23 cellular contexts compared by ENCODE assay signal in the genomic region with DNA sequence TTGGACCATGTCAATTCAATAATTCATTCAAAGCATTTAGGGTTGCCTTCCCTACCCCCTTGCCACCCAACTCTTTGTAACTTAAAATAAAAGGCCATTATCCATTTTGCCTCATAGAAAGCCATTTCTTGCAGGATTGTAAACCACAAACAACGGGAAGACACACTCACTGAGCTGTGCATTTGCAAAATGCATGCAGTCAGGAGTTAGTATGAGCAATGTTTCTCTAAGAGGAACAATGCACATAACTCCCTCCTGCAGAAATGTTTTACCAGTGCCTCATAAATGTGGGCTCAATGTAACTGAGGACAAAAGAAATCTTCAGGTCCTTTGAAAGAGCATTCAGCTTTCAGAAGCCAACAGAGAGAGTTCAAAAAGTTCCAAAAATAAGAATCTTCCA.
A peak's percentile ranks its signal among the peaks of the same experiment; 100 is the strongest.
DNase-seq lines count a peak whose midpoint lies in the region; ATAC-seq and TF ChIP-seq lines count a peak whose summit lies in the region.
"Had no signal": no experiment of that assay in that cellular context is flagged by ENCODE, and none has a peak within 500 bp of the region (broad histone marks: within the 10 kb centered on the region; RNA-seq: fewer than 3 reads in every experiment).

No MANE protein-coding gene starts in this region.

- peak; percentile 39 for DNase-seq in GM23248
- peak; percentile 76 for DNase-seq in NB4 (ENCODE audit: low read depth)
- DNase-seq in epithelial cell of proximal tubule (ENCODE audit: low read depth): peak; percentile 23
- DNase-seq in osteoblast (ENCODE audit: insufficient read length, low spot score, missing footprints): peak; percentile 74
- no peak for DNase-seq in endodermal cell
- DNase-seq in mucosa of gallbladder (ENCODE audit: low spot score): no peak
- no peak for DNase-seq in thyroid gland
- DNase-seq: activated CD4-positive, alpha-beta T cell treated with anti-CD3 and anti-CD28 coated beads, Interleukin-2, amount 50 U/mL, for 48 hours; activated naive CD4-positive, alpha-beta T cell treated with anti-CD3 and anti-CD28 coated beads, Interleukin-2, amount 50 U/mL, for 16 hours; activated T-cell treated with anti-CD3 and anti-CD28 coated beads, Interleukin-2, amount 50 U/mL, for 1 hour; dorsolateral prefrontal cortex; esophagus squamous epithelium; KBM-7; left colon; NCI-H1436 treated with DMSO at 0.1 percent for 48 hours; NCI-H446 treated with DMSO at 0.1 percent for 48 hours; OCI-M1; pancreas; small intestine; tibial artery had no signal

- no peaks in the 10 kb centered on the region for H3K9me2 ChIP-seq in GM23248 (ENCODE audit: insufficient read depth)

- H3K9me3 Mint-ChIP-seq in endodermal cell: no peaks in the 10 kb centered on the region

- no peaks in the 10 kb centered on the region for H3K27me3 Mint-ChIP-seq in endodermal cell (ENCODE audit: insufficient read depth)

- WGBS in GM23248 (ENCODE audit: low coverage in 1 of 2, low lambda C conversion rate in 2 of 2, missing lambda C conversion rate in 2 of 2), 2 experiments: 72 to 82% methylated on average over 1 of the region's 1 CpG
- WGBS in endodermal cell (ENCODE audit: insufficient coverage in 1 of 2, insufficient read length in 1 of 2), 2 experiments: 50 to 77% methylated on average over 1 of the region's 1 CpG
- WGBS in thyroid gland, 2 donors: 38 to 45% methylated on average over 1 of the region's 1 CpG

- H3K4me2 ChIP-seq in GM23248 (ENCODE audit: unreplicated experiment): no peak overlapping the region
- peak overlapping the region; percentile 2 for H3K4me2 ChIP-seq in osteoblast (ENCODE audit: insufficient read depth, low read length)
- H3K4me2 ChIP-seq: BLaER1 had no signal

- H3K4me1 Mint-ChIP-seq in endodermal cell: no peaks in the 10 kb centered on the region

- H3K4me3 Mint-ChIP-seq in endodermal cell: no peak overlapping the region

- in situ Hi-C loops in GM23248 (cut with MboI): no loop called here

- no peak for ATAC-seq in GM19328 (IDR thresholded peaks at IDR 0.05; ENCODE audit: unreplicated experiment)
- ATAC-seq: left colon, pancreas had no signal

- H3K79me2 ChIP-seq in GM23248 (ENCODE audit: insufficient read depth): no peaks in the 10 kb centered on the region
- H3K79me2 ChIP-seq in osteoblast (ENCODE audit: insufficient read depth, low read length): no peaks in the 10 kb centered on the region

- H3K4me3 ChIP-seq in GM23248: no peak overlapping the region
- H3K4me3 ChIP-seq in NB4 (ENCODE audit: low read depth, low read length): no peak overlapping the region
- H3K4me3 ChIP-seq in epithelial cell of proximal tubule (ENCODE audit: low read depth, low read length): no peak overlapping the region
- H3K4me3 ChIP-seq in osteoblast (ENCODE audit: insufficient read depth, low read length): no peak overlapping the region
- no peak overlapping the region for H3K4me3 ChIP-seq in endodermal cell (ENCODE audit: low read length)
- H3K4me3 ChIP-seq in thyroid gland (replicated peaks in 1 of 3): no peak overlapping the region
- H3K4me3 ChIP-seq: BLaER1, breast epithelium, dorsolateral prefrontal cortex, esophagus squamous epithelium, pancreas, tibial artery had no signal

- no peaks in the 10 kb centered on the region for H3F3A ChIP-seq in GM23248 (ENCODE audit: insufficient read depth)

- H3K9me3 ChIP-seq in GM23248 (ENCODE audit: low read depth): no peaks in the 10 kb centered on the region
- no peaks in the 10 kb centered on the region for H3K9me3 ChIP-seq in osteoblast (ENCODE audit: low read depth, low read length)
- no peaks in the 10 kb centered on the region for H3K9me3 ChIP-seq in endodermal cell (ENCODE audit: control insufficient read depth, low read length)
- H3K9me3 ChIP-seq in thyroid gland: no peaks in the 10 kb centered on the region
- H3K9me3 ChIP-seq: BLaER1, breast epithelium, esophagus squamous epithelium, pancreas, tibial artery had no signal

- TF ChIP-seq CTCF in NB4 (IDR thresholded peaks at IDR 0.05; ENCODE audit: low read depth, low read length) (no peak), epithelial cell of proximal tubule (conservative IDR thresholded peaks at IDR 0.05; ENCODE audit: low read depth, low read length) (no peak), osteoblast (IDR thresholded peaks at IDR 0.05; ENCODE audit: extremely low read depth, low read depth, low read length) (no peak), endodermal cell (conservative IDR thresholded peaks at IDR 0.05) (no peak), thyroid gland (IDR thresholded peaks at IDR 0.05) (no peak)

- no peaks in the 10 kb centered on the region for H3K27me3 ChIP-seq in GM23248 (replicated peaks; ENCODE audit: insufficient read depth)
- H3K27me3 ChIP-seq in osteoblast (ENCODE audit: insufficient read depth, low read length): no peaks in the 10 kb centered on the region
- no peaks in the 10 kb centered on the region for H3K27me3 ChIP-seq in endodermal cell (ENCODE audit: control insufficient read depth, insufficient read depth, low read length, poor library complexity, severe bottlenecking)
- H3K27me3 ChIP-seq in thyroid gland: no peaks in the 10 kb centered on the region
- H3K27me3 ChIP-seq: BLaER1, breast epithelium, dorsolateral prefrontal cortex, esophagus squamous epithelium, pancreas, tibial artery had no signal

- H2AFZ ChIP-seq in GM23248 (0 out of 2 replicates have a peak overlapping the region, but pooled peaks have one; percentile 7), osteoblast (ENCODE audit: low read length) (peak overlapping the region; percentile 73)

- no peak overlapping the region for H3K27ac ChIP-seq in GM23248
- H3K27ac ChIP-seq in osteoblast (ENCODE audit: low read depth, low read length): peak overlapping the region; percentile 15
- no peak overlapping the region for H3K27ac ChIP-seq in endodermal cell (ENCODE audit: low read depth, low read length)
- no peak overlapping the region for H3K27ac ChIP-seq in thyroid gland
- H3K27ac ChIP-seq: BLaER1, breast epithelium, dorsolateral prefrontal cortex, esophagus squamous epithelium, pancreas, tibial artery had no signal

- H3K9ac ChIP-seq in GM23248 (no peak overlapping the region), endodermal cell (ENCODE audit: extremely low read depth, low read length, poor library complexity, severe bottlenecking) (no peak overlapping the region)
- H3K9ac ChIP-seq: BLaER1 had no signal

- intact Hi-C loops in thyroid gland (cut with DNase I): no loop called here

- H4K20me1 ChIP-seq in GM23248 (ENCODE audit: insufficient read depth) (no peaks in the 10 kb centered on the region), osteoblast (ENCODE audit: insufficient read depth, low read length) (no peaks in the 10 kb centered on the region)
- H4K20me1 ChIP-seq: BLaER1 had no signal

- H3K36me3 Mint-ChIP-seq in endodermal cell (ENCODE audit: low read depth): no peaks in the 10 kb centered on the region

- no peak overlapping the region for H3K27ac Mint-ChIP-seq in endodermal cell

- H3K36me3 ChIP-seq in GM23248 (ENCODE audit: low read depth) (no peaks in the 10 kb centered on the region), osteoblast (ENCODE audit: insufficient read depth, low read length) (no peaks in the 10 kb centered on the region), endodermal cell (ENCODE audit: control insufficient read depth, insufficient read depth, low read length) (no peaks in the 10 kb centered on the region), thyroid gland (no peaks in the 10 kb centered on the region)
- H3K36me3 ChIP-seq: BLaER1, breast epithelium, esophagus squamous epithelium, pancreas, tibial artery had no signal

- H3K4me1 ChIP-seq in GM23248 (ENCODE audit: insufficient read depth): peaks cover 5% of the 10 kb centered on the region; the same call in 1 of the 2 replicates
- peaks cover 10% of the 10 kb centered on the region for H3K4me1 ChIP-seq in osteoblast (ENCODE audit: insufficient read depth, low read length)
- H3K4me1 ChIP-seq in endodermal cell (ENCODE audit: control insufficient read depth, insufficient read depth, low read length): no peaks in the 10 kb centered on the region
- H3K4me1 ChIP-seq in thyroid gland: no peaks in the 10 kb centered on the region
- H3K4me1 ChIP-seq: BLaER1, breast epithelium, pancreas, tibial artery had no signal

- TF ChIP-seq POLR2A in NB4 (IDR thresholded peaks at IDR 0.05; ENCODE audit: extremely low read depth, insufficient read length) (no peak), thyroid gland (IDR thresholded peaks at IDR 0.05) (no peak)

Comparison
In these comparisons a context has a peak if more than half of its experiments do, and no peak if none do; other contexts are left out.
1. DNase-seq: peak in GM23248 (single experiment), NB4 (single experiment), epithelial cell of proximal tubule (single experiment) and osteoblast (single experiment); none in endodermal cell (single experiment), mucosa of gallbladder (single experiment) and thyroid gland (0 of 2).